ENCODE assay signal across 1 cellular context in the genomic region with DNA sequence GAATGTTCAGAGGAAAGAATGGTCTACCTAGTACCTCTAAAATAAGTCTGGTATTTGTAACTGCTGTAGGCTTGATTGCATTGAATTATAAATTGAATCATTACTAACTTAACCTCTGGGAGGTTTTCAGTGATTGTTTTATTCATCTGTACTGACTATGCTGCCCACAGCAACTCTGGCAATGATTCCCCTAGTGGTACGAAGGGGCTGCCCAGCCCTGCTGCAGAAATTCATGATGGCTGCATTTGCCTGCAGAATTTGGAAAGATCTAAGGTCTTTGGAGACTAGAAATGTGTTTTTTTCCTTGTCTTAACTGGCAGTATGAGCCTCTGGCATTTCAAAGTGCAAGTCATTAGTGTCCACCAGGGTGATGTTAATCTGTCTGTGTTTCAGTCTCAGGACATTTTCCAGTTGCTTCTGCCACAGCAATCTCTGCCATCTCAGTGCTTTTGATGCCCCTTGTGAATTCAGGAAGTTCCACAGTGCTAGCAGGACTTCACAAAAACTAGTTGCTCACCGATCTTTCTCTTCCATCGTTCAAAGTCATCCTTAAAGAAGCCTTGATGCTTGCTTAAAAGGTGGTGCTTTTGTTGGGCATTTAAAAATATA.
TF ChIP-seq lines count a peak whose summit lies in the region.

No MANE protein-coding gene starts in this region.

TF ChIP-seq in HCT116, 20 proteins besides CTCF, POLR2A, EP300 and RAD21:
- TF ChIP-seq CEBPB (IDR thresholded peaks at IDR 0.05; ENCODE audit: low read depth) (no peak), ZFX (IDR thresholded peaks at IDR 0.05) (no peak), ZNF274 (IDR thresholded peaks at IDR 0.05; ENCODE audit: low read depth, low read length) (no peak), JUND (IDR thresholded peaks at IDR 0.05) (no peak), EZH2 (IDR thresholded peaks at IDR 0.05) (no peak), POLR2AphosphoS5 (IDR thresholded peaks at IDR 0.05; ENCODE audit: low read depth, low read length) (no peak), SP1 (IDR thresholded peaks at IDR 0.05; ENCODE audit: low read depth) (no peak), YY1 (IDR thresholded peaks at IDR 0.05; ENCODE audit: extremely low read depth, insufficient replicate concordance, low read depth, low read length) (no peak), SIN3A (IDR thresholded peaks at IDR 0.05; ENCODE audit: low read depth) (no peak), ELF1 (IDR thresholded peaks at IDR 0.05; ENCODE audit: borderline replicate concordance, low read depth) (no peak), TCF7L2 (IDR thresholded peaks at IDR 0.05; ENCODE audit: borderline replicate concordance, extremely low read depth, insufficient read depth, insufficient read length) (no peak), CBX3 (IDR thresholded peaks at IDR 0.05; ENCODE audit: low read depth) (no peak), SRF (IDR thresholded peaks at IDR 0.05; ENCODE audit: low read depth) (no peak), EGR1 (IDR thresholded peaks at IDR 0.05; ENCODE audit: low read depth) (no peak), EZH2phosphoT487 (IDR thresholded peaks at IDR 0.05; ENCODE audit: borderline replicate concordance) (no peak)
- TF ChIP-seq, protein P1, sequence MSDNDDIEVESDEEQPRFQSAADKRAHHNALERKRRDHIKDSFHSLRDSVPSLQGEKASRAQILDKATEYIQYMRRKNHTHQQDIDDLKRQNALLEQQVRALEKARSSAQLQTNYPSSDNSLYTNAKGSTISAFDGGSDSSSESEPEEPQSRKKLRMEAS (IDR thresholded peaks at IDR 0.05): no peak
- TF ChIP-seq, protein P2, sequence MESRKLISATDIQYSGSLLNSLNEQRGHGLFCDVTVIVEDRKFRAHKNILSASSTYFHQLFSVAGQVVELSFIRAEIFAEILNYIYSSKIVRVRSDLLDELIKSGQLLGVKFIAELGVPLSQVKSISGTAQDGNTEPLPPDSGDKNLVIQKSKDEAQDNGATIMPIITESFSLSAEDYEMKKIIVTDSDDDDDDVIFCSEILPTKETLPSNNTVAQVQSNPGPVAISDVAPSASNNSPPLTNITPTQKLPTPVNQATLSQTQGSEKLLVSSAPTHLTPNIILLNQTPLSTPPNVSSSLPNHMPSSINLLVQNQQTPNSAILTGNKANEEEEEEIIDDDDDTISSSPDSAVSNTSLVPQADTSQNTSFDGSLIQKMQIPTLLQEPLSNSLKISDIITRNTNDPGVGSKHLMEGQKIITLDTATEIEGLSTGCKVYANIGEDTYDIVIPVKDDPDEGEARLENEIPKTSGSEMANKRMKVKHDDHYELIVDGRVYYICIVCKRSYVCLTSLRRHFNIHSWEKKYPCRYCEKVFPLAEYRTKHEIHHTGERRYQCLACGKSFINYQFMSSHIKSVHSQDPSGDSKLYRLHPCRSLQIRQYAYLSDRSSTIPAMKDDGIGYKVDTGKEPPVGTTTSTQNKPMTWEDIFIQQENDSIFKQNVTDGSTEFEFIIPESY (IDR thresholded peaks at IDR 0.05; ENCODE audit: extremely low read depth, insufficient replicate concordance, low read length): no peak
- TF ChIP-seq, protein P3, sequence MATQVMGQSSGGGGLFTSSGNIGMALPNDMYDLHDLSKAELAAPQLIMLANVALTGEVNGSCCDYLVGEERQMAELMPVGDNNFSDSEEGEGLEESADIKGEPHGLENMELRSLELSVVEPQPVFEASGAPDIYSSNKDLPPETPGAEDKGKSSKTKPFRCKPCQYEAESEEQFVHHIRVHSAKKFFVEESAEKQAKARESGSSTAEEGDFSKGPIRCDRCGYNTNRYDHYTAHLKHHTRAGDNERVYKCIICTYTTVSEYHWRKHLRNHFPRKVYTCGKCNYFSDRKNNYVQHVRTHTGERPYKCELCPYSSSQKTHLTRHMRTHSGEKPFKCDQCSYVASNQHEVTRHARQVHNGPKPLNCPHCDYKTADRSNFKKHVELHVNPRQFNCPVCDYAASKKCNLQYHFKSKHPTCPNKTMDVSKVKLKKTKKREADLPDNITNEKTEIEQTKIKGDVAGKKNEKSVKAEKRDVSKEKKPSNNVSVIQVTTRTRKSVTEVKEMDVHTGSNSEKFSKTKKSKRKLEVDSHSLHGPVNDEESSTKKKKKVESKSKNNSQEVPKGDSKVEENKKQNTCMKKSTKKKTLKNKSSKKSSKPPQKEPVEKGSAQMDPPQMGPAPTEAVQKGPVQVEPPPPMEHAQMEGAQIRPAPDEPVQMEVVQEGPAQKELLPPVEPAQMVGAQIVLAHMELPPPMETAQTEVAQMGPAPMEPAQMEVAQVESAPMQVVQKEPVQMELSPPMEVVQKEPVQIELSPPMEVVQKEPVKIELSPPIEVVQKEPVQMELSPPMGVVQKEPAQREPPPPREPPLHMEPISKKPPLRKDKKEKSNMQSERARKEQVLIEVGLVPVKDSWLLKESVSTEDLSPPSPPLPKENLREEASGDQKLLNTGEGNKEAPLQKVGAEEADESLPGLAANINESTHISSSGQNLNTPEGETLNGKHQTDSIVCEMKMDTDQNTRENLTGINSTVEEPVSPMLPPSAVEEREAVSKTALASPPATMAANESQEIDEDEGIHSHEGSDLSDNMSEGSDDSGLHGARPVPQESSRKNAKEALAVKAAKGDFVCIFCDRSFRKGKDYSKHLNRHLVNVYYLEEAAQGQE (IDR thresholded peaks at IDR 0.05; ENCODE audit: low read depth): no peak
- TF ChIP-seq, protein P4, sequence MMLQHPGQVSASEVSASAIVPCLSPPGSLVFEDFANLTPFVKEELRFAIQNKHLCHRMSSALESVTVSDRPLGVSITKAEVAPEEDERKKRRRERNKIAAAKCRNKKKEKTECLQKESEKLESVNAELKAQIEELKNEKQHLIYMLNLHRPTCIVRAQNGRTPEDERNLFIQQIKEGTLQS (IDR thresholded peaks at IDR 0.05): no peak
